Comparison of ENCODE assay signal across 24 cellular contexts in the genomic region with DNA sequence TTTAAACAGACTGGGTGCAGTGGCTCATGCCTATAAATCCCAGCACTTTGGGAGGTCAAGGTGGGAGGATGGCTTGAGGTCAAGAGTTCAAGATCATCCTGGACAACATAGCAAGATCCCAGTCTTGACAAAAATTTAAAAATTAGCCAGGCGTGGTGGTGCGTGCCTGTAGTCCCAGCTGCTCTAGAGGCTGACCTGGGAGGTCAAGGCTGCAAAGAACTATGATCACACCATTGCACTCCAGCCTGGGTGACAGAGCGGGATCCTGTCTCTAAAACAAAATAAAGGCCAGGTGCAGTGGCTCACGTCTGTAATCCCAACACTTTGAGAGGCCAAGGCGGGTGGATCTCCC.
DNase-seq lines count a peak whose midpoint lies in the region; TF ChIP-seq lines count a peak whose summit lies in the region.
"Had no signal": no experiment of that assay in that cellular context is flagged by ENCODE, and none has a peak within 500 bp of the region (broad histone marks: within the 10 kb centered on the region; RNA-seq: fewer than 3 reads in every experiment).

No MANE protein-coding gene starts in this region.

- CTCF ChIA-PET in CD8-positive, alpha-beta memory T cell (lab: Charles Lee): no interaction called here

- H4K5ac ChIP-seq in mesendoderm (ENCODE audit: low read length): no peak overlapping the region

- no peak overlapping the region for H2AK5ac ChIP-seq in mesendoderm (ENCODE audit: low read length)

- no peaks in the 10 kb centered on the region for H3K36me3 Mint-ChIP-seq in CD8-positive, alpha-beta memory T cell
- H3K36me3 Mint-ChIP-seq: activated naive CD4-positive, alpha-beta T cell treated with anti-CD3 and anti-CD28 coated beads, Interleukin-2, amount 50 U/mL, for 24 hours; IgD-negative memory B cell; immature natural killer cell had no signal

- no peaks in the 10 kb centered on the region for H3K27me3 Mint-ChIP-seq in CD8-positive, alpha-beta memory T cell
- H3K27me3 Mint-ChIP-seq: IgD-negative memory B cell had no signal

- no peak overlapping the region for H2BK15ac ChIP-seq in mesendoderm (replicated peaks; ENCODE audit: low read depth)

- H2BK120ac ChIP-seq in mesendoderm (ENCODE audit: low read depth, low read length): no peak overlapping the region

- no peak overlapping the region for H3K4me3 Mint-ChIP-seq in CD8-positive, alpha-beta memory T cell
- H3K4me3 Mint-ChIP-seq: activated naive CD4-positive, alpha-beta T cell treated with anti-CD3 and anti-CD28 coated beads, Interleukin-2, amount 50 U/mL, for 24 hours; activated T-helper 17 cell treated with anti-CD3 and anti-CD28 coated beads, Interleukin-2, amount 50 U/mL, for 72 hours; IgD-negative memory B cell; immature natural killer cell had no signal

- POLR2A ChIA-PET in CD8-positive, alpha-beta memory T cell (lab: Charles Lee): no interaction called here

- no peak overlapping the region for H3K56ac ChIP-seq in mesendoderm (ENCODE audit: low read length)

- peaks cover 10% of the 10 kb centered on the region for H3K79me1 ChIP-seq in mesendoderm (ENCODE audit: low read length)

- H3K9me3 Mint-ChIP-seq in CD8-positive, alpha-beta memory T cell: peaks cover 0 to 3% (median 0%) of the 10 kb centered on the region in 5 donors
- H3K9me3 Mint-ChIP-seq: activated naive CD4-positive, alpha-beta T cell treated with anti-CD3 and anti-CD28 coated beads, Interleukin-2, amount 50 U/mL, for 24 hours; activated T-helper 17 cell treated with anti-CD3 and anti-CD28 coated beads, Interleukin-2, amount 50 U/mL, for 72 hours had no signal

- H3K27ac ChIP-seq in ACC112 (ENCODE audit: low read depth, low read length) (peak overlapping the region; percentile 51), VCaP (peak overlapping the region; percentile 86), fibroblast of lung (ENCODE audit: insufficient read depth, low read length) (peak overlapping the region; percentile 52), smooth muscle cell (ENCODE audit: low read depth) (peak overlapping the region; percentile 2), mesendoderm (ENCODE audit: low read depth, low read length) (no peak overlapping the region)
- H3K27ac ChIP-seq in CD8-positive, alpha-beta memory T cell (ENCODE audit: low read depth, low read length): no peak overlapping the region
- H3K27ac ChIP-seq: BLaER1, hepatocyte had no signal

- TF ChIP-seq CTCF in VCaP (conservative IDR thresholded peaks at IDR 0.05) (no peak), fibroblast of lung (conservative IDR thresholded peaks at IDR 0.05 in 1 of 2, IDR thresholded peaks at IDR 0.05 in 1 of 2; ENCODE audit: low read depth in 1 of 2, low read length in 2 of 2) (no peak), smooth muscle cell (IDR thresholded peaks at IDR 0.05; ENCODE audit: borderline replicate concordance, insufficient read depth, poor library complexity, severe bottlenecking) (no peak)

- no peak overlapping the region for H3K27ac Mint-ChIP-seq in CD8-positive, alpha-beta memory T cell
- H3K27ac Mint-ChIP-seq: activated naive CD4-positive, alpha-beta T cell treated with anti-CD3 and anti-CD28 coated beads, Interleukin-2, amount 50 U/mL, for 24 hours; activated T-helper 17 cell treated with anti-CD3 and anti-CD28 coated beads, Interleukin-2, amount 50 U/mL, for 72 hours; IgD-negative memory B cell; immature natural killer cell had no signal

- no peak overlapping the region for H2BK5ac ChIP-seq in mesendoderm (ENCODE audit: low read length)

- H3K23ac ChIP-seq in mesendoderm (ENCODE audit: low read length): no peak overlapping the region

- H4K20me1 ChIP-seq in fibroblast of lung (ENCODE audit: control insufficient read depth, extremely low read depth, insufficient read depth, low read length) (no peaks in the 10 kb centered on the region), smooth muscle cell (ENCODE audit: low read depth) (peaks cover 100% of the 10 kb centered on the region)
- H4K20me1 ChIP-seq: BLaER1 had no signal

- H3K4me1 ChIP-seq in ACC112 (ENCODE audit: control insufficient read depth, insufficient read depth, low read length, unreplicated experiment) (peaks cover 31% of the 10 kb centered on the region), fibroblast of lung (ENCODE audit: control insufficient read depth, extremely low read depth, insufficient read depth, low read length) (peaks cover 14% of the 10 kb centered on the region), smooth muscle cell (ENCODE audit: low read depth) (peaks cover 11% of the 10 kb centered on the region), mesendoderm (ENCODE audit: control insufficient read depth, low read depth, low read length) (no peaks in the 10 kb centered on the region)
- no peaks in the 10 kb centered on the region for H3K4me1 ChIP-seq in CD8-positive, alpha-beta memory T cell (ENCODE audit: insufficient read depth, low read length)

- H3K4me2 ChIP-seq in fibroblast of lung (ENCODE audit: extremely low read depth, insufficient read depth, low read length) (no peak overlapping the region), smooth muscle cell (peak overlapping the region; percentile 33), mesendoderm (ENCODE audit: low read length) (no peak overlapping the region)

- H3K9me3 ChIP-seq in fibroblast of lung (ENCODE audit: control insufficient read depth, insufficient read depth, low read depth, low read length) (no peaks in the 10 kb centered on the region), smooth muscle cell (replicated peaks; ENCODE audit: low read depth) (no peaks in the 10 kb centered on the region)
- H3K9me3 ChIP-seq in CD8-positive, alpha-beta memory T cell (ENCODE audit: low read length): no peaks in the 10 kb centered on the region
- H3K9me3 ChIP-seq: Caco-2, sigmoid colon had no signal

- H3K27me3 ChIP-seq in ACC112 (ENCODE audit: insufficient read depth, low read length): no peaks in the 10 kb centered on the region
- H3K27me3 ChIP-seq in fibroblast of lung (ENCODE audit: control insufficient read depth, insufficient read depth, low read length): no peaks in the 10 kb centered on the region
- no peaks in the 10 kb centered on the region for H3K27me3 ChIP-seq in smooth muscle cell (ENCODE audit: low read depth)
- H3K27me3 ChIP-seq in CD8-positive, alpha-beta memory T cell (ENCODE audit: insufficient read depth, low read length, poor library complexity, severe bottlenecking): no peaks in the 10 kb centered on the region
- H3K27me3 ChIP-seq in mesendoderm (ENCODE audit: insufficient read depth, low read length, poor library complexity): no peaks in the 10 kb centered on the region
- H3K27me3 ChIP-seq: BLaER1, hepatocyte, sigmoid colon had no signal

- DNase-seq in fibroblast of lung (ENCODE audit: low read depth in 2 of 2) (no peak), smooth muscle cell (lab: John Stamatoyannopoulos, UW; ENCODE audit: unreplicated experiment) (no peak), midbrain (lab: John Stamatoyannopoulos, UW) (no peak), mesendoderm (no peak), H4 (ENCODE audit: low spot score) (no peak)
- no peak for DNase-seq in CD8-positive, alpha-beta memory T cell
- DNase-seq: activated CD8-positive, alpha-beta memory T cell treated with anti-CD3 and anti-CD28 coated beads, Interleukin-2, amount 50 U/mL, for 4 hours; aorta; Caco-2; cerebellar nuclear complex; DMS79 treated with DMSO at 0.1 percent for 48 hours; H7; immature natural killer cell; NCI-H1417 treated with DMSO at 0.1 percent for 48 hours; NCI-H2107; NCI-H446 treated with DMSO at 0.1 percent for 48 hours; sigmoid colon had no signal

- peaks cover 63% of the 10 kb centered on the region for H3K79me2 ChIP-seq in ACC112 (ENCODE audit: control insufficient read depth, insufficient read depth, low read length, unreplicated experiment)
- H3K79me2 ChIP-seq in fibroblast of lung (ENCODE audit: control insufficient read depth, insufficient read depth, low read length): peaks cover 62% of the 10 kb centered on the region
- H3K79me2 ChIP-seq in smooth muscle cell (ENCODE audit: low read depth): peaks cover 85% of the 10 kb centered on the region
- no peaks in the 10 kb centered on the region for H3K79me2 ChIP-seq in mesendoderm (ENCODE audit: control insufficient read depth, insufficient read depth, low read length)

- H3K36me3 ChIP-seq in ACC112 (ENCODE audit: insufficient read depth, low read length) (no peaks in the 10 kb centered on the region), fibroblast of lung (ENCODE audit: control insufficient read depth, insufficient read depth, low read length) (peaks cover 2% of the 10 kb centered on the region), smooth muscle cell (ENCODE audit: low read depth) (no peaks in the 10 kb centered on the region), mesendoderm (ENCODE audit: control insufficient read depth, insufficient read depth, low read length) (no peaks in the 10 kb centered on the region)
- no peaks in the 10 kb centered on the region for H3K36me3 ChIP-seq in CD8-positive, alpha-beta memory T cell (ENCODE audit: insufficient read depth, low read length)
- H3K36me3 ChIP-seq: BLaER1, sigmoid colon had no signal

- H3K9ac ChIP-seq in fibroblast of lung (ENCODE audit: insufficient read depth, low read length) (no peak overlapping the region), smooth muscle cell (ENCODE audit: low read depth) (no peak overlapping the region), mesendoderm (ENCODE audit: low read length) (no peak overlapping the region)
- H3K9ac ChIP-seq: BLaER1 had no signal

- 93% methylated on average over 5 of the region's 5 CpGs for WGBS in smooth muscle cell (ENCODE audit: low lambda C conversion rate)
- no CpG with 5 or more reads among the region's 5 CpGs for WGBS in mesendoderm (ENCODE audit: extremely low coverage, insufficient coverage, low lambda C conversion rate)

- H4K8ac ChIP-seq in mesendoderm (ENCODE audit: low read depth, low read length): no peak overlapping the region

- peaks cover 0 to 7% (median 3%) of the 10 kb centered on the region in 3 donors for H3K4me1 Mint-ChIP-seq in CD8-positive, alpha-beta memory T cell
- H3K4me1 Mint-ChIP-seq: activated naive CD4-positive, alpha-beta T cell treated with anti-CD3 and anti-CD28 coated beads, Interleukin-2, amount 50 U/mL, for 24 hours; activated T-helper 17 cell treated with anti-CD3 and anti-CD28 coated beads, Interleukin-2, amount 50 U/mL, for 72 hours; IgD-negative memory B cell; immature natural killer cell had no signal

- H3F3A ChIP-seq in smooth muscle cell (ENCODE audit: low read depth): peaks cover 6% of the 10 kb centered on the region

- no peak overlapping the region for H2AFZ ChIP-seq in ACC112 (ENCODE audit: low read length, unreplicated experiment)
- no peak overlapping the region for H2AFZ ChIP-seq in fibroblast of lung (ENCODE audit: low read length)
- no peak overlapping the region for H2AFZ ChIP-seq in smooth muscle cell (ENCODE audit: low read depth)
- H2AFZ ChIP-seq: hepatocyte had no signal

- no peak overlapping the region for H3K4ac ChIP-seq in mesendoderm (ENCODE audit: low read depth, low read length)

- H3K4me3 ChIP-seq in ACC112 (ENCODE audit: low read depth, low read length) (no peak overlapping the region), fibroblast of lung (replicated peaks in 1 of 4; ENCODE audit: control extremely low read depth in 1 of 4, insufficient read depth in 1 of 4, low read depth in 3 of 4, low read length in 4 of 4) (no peak overlapping the region), smooth muscle cell (no peak overlapping the region), mesendoderm (ENCODE audit: low read length) (no peak overlapping the region)
- H3K4me3 ChIP-seq in CD8-positive, alpha-beta memory T cell (ENCODE audit: low read length): no peak overlapping the region
- H3K4me3 ChIP-seq: BLaER1, hepatocyte, sigmoid colon had no signal

- no peak overlapping the region for H3K18ac ChIP-seq in mesendoderm (ENCODE audit: low read length)

Comparison
In these comparisons a context has a peak if more than half of its experiments do, and no peak if none do; other contexts are left out.
1. H3K27ac ChIP-seq: peak in ACC112 (single experiment), VCaP (single experiment), fibroblast of lung (single experiment) and smooth muscle cell (single experiment); none in CD8-positive, alpha-beta memory T cell (single experiment) and mesendoderm (single experiment).